In genomic region chr20:59104848-59105247, GRCh38 we compare ENCODE assay signal across 25 cellular contexts. TPM values are rescaled to one million over a fixed set of nuclear protein-coding genes. Genes with fewer than 3 reads are reported as not detected.
"Had no signal": no experiment of that assay in that cellular context is flagged by ENCODE, and none has a peak within 500 bp of the region (broad histone marks: within the 10 kb centered on the region; RNA-seq: fewer than 3 reads in every experiment).

No MANE protein-coding gene starts in this region.

- H3K4me3 Mint-ChIP-seq: activated B cell treated with CpG ODN at 0.5 μM for 24 hours; activated CD4-positive, alpha-beta T cell treated with anti-CD3 and anti-CD28 coated beads, Interleukin-2, amount 10 ng/mL, durations not matched to agents 24 days and 14 days; activated naive CD4-positive, alpha-beta T cell treated with anti-CD3 and anti-CD28 coated beads for 36 hours; activated naive CD8-positive, alpha-beta T cell; activated T-helper 17 cell treated with anti-CD3 and anti-CD28 coated beads, Interleukin-2, amount 50 U/mL, for 72 hours; T-helper 17 cell had no signal

- H3K27ac Mint-ChIP-seq: activated B cell treated with CpG ODN at 0.5 μM for 24 hours; activated CD4-positive, alpha-beta T cell treated with anti-CD3 and anti-CD28 coated beads, Interleukin-2, amount 10 ng/mL, durations not matched to agents 24 days and 14 days; activated naive CD4-positive, alpha-beta T cell treated with anti-CD3 and anti-CD28 coated beads for 36 hours; activated naive CD8-positive, alpha-beta T cell; activated T-helper 17 cell treated with anti-CD3 and anti-CD28 coated beads, Interleukin-2, amount 50 U/mL, for 72 hours; T-helper 17 cell had no signal

- H3K27me3 Mint-ChIP-seq: activated B cell treated with CpG ODN at 0.5 μM for 24 hours; activated naive CD8-positive, alpha-beta T cell; activated T-helper 17 cell treated with anti-CD3 and anti-CD28 coated beads, Interleukin-2, amount 50 U/mL, for 72 hours; T-helper 17 cell had no signal

- ATAC-seq: activated T-helper 17 cell treated with anti-CD3 and anti-CD28 coated beads, Interleukin-2, amount 50 U/mL, for 72 hours; T-helper 17 cell had no signal

- H3K36me3 Mint-ChIP-seq: activated naive CD8-positive, alpha-beta T cell had no signal

- H3K36me3 ChIP-seq: breast epithelium had no signal

- DNase-seq: activated B cell treated with CpG ODN at 0.5 μM for 24 hours; activated CD4-positive, alpha-beta T cell treated with anti-CD3 and anti-CD28 coated beads for 1 hour; activated CD4-positive, alpha-beta T cell treated with anti-CD3 and anti-CD28 coated beads, Interleukin-2, amount 10 ng/mL, durations not matched to agents 24 days and 14 days; activated CD4-positive, alpha-beta T cell treated with anti-CD3 and anti-CD28 coated beads, Interleukin-2, amount 50 U/mL, for 48 hours; activated gamma-delta T cell; activated naive CD4-positive, alpha-beta T cell treated with anti-CD3 and anti-CD28 coated beads for 36 hours; activated T-cell treated with anti-CD3 and anti-CD28 coated beads for 4 hours; activated T-cell treated with anti-CD3 and anti-CD28 coated beads, Interleukin-2, amount 50 U/mL, for 48 hours; aorta; caudate nucleus; Kasumi-1; KBM-7; NCI-H1105; NCI-H1436; NCI-H187; NCI-H2081; NCI-H510A treated with DMSO at 0.1 percent for 48 hours; SIG-M5; T-helper 17 cell; T-helper 9 cell had no signal

- H3K27me3 ChIP-seq: breast epithelium had no signal

- H3K4me1 ChIP-seq: breast epithelium had no signal

- H3K27ac ChIP-seq: breast epithelium had no signal

- H3K9me3 ChIP-seq: breast epithelium had no signal

- H3K4me3 ChIP-seq: breast epithelium had no signal

- H3K9me3 Mint-ChIP-seq: activated B cell treated with CpG ODN at 0.5 μM for 24 hours; activated naive CD4-positive, alpha-beta T cell treated with anti-CD3 and anti-CD28 coated beads for 36 hours; activated T-helper 17 cell treated with anti-CD3 and anti-CD28 coated beads, Interleukin-2, amount 50 U/mL, for 72 hours had no signal

RNA-seq across cellular contexts. Expression of gene ZNF831, which starts 58.8 kb away (rescaled TPM):
- total RNA-seq: cerebellum, RPMI7951 had no signal
